Comparison of ENCODE assay signal across 19 cellular contexts in the genomic region with DNA sequence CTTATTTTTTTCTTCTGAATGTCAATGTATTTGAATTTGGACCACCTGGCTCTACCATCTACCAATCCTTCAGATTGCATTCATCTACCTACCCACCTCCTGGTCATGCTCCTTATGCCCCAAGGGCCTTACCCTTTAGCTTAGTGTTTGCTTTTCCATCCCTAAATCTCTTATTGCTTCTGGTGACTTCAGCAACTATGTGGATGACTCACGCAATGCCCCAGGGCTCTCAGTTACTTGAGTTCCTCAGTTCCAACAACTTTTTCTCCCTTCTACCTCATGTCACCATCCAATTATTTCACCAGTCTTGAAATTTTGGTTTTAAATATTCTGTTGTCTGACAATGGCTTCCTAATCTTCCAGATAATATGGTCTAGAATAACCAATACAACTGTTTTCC.
DNase-seq lines count a peak whose midpoint lies in the region; FAIRE-seq and TF ChIP-seq lines count a peak whose summit lies in the region.
"Had no signal": no experiment of that assay in that cellular context is flagged by ENCODE, and none has a peak within 500 bp of the region (broad histone marks: within the 10 kb centered on the region; RNA-seq: fewer than 3 reads in every experiment).

No MANE protein-coding gene starts in this region.

- peak; percentile 73 for FAIRE-seq in keratinocyte (lab: Jason Lieb, UNC)

- no peaks in the 10 kb centered on the region for H3K9me3 ChIP-seq in keratinocyte (ENCODE audit: control insufficient read depth, low read depth, low read length)
- H3K9me3 ChIP-seq: esophagus muscularis mucosa, SJCRH30, thyroid gland had no signal

- no peak overlapping the region for H3K4me3 ChIP-seq in AG10803 (ENCODE audit: low read length)
- H3K4me3 ChIP-seq in keratinocyte (ENCODE audit: control insufficient read depth in 2 of 3, extremely low read depth in 1 of 3, insufficient read depth in 2 of 3, low read depth in 1 of 3, low read length in 3 of 3), result no peak overlapping the region
- H3K4me3 ChIP-seq: esophagus muscularis mucosa, SJCRH30, thyroid gland had no signal

- H3K79me2 ChIP-seq in keratinocyte (ENCODE audit: control insufficient read depth, insufficient read depth, low read length), result no peaks in the 10 kb centered on the region

- TF ChIP-seq CTCF in AG10803 (conservative IDR thresholded peaks at IDR 0.05; ENCODE audit: low read length) (no peak), keratinocyte (optimal IDR thresholded peaks at IDR 0.05 in 1 of 3, IDR thresholded peaks at IDR 0.05 in 1 of 3, conservative IDR thresholded peaks at IDR 0.05 in 1 of 3; ENCODE audit: extremely low read depth in 1 of 3, insufficient read depth in 2 of 3, low read length in 3 of 3) (no peak)

- no peak overlapping the region for H3K9ac ChIP-seq in keratinocyte (ENCODE audit: control insufficient read depth, extremely low read depth, insufficient read depth, low read length)

- H3K27ac ChIP-seq in keratinocyte (ENCODE audit: control insufficient read depth, insufficient read depth, low read length), result no peak overlapping the region
- H3K27ac ChIP-seq: esophagus muscularis mucosa, SJCRH30, thyroid gland had no signal

- no peaks in the 10 kb centered on the region for H3K27me3 ChIP-seq in keratinocyte (ENCODE audit: control insufficient read depth, extremely low read depth, insufficient read depth, low read length)
- H3K27me3 ChIP-seq: esophagus muscularis mucosa, SJCRH30, thyroid gland had no signal

- no peaks in the 10 kb centered on the region for H3K9me1 ChIP-seq in keratinocyte (ENCODE audit: control insufficient read depth, extremely low read depth, insufficient read depth, low read length)

- H3K36me3 ChIP-seq in keratinocyte (ENCODE audit: control insufficient read depth in 2 of 2, extremely low read depth in 1 of 2, insufficient read depth in 2 of 2, low read length in 2 of 2), result no peaks in the 10 kb centered on the region
- H3K36me3 ChIP-seq: esophagus muscularis mucosa, SJCRH30, thyroid gland had no signal

- dilution Hi-C loops in keratinocyte (cut with MboI; ENCODE audit: extremely low pct_ligation_motif_present, low sequenced_read_pairs), result no loop called here

- H3K4me1 ChIP-seq in keratinocyte (ENCODE audit: control insufficient read depth, extremely low read depth, insufficient read depth, low read length), result peaks cover 9% of the 10 kb centered on the region
- H3K4me1 ChIP-seq: esophagus muscularis mucosa, SJCRH30, thyroid gland had no signal

- no peaks in the 10 kb centered on the region for H4K20me1 ChIP-seq in keratinocyte (ENCODE audit: control insufficient read depth, extremely low read depth, insufficient read depth, low read length)

- H2AFZ ChIP-seq in keratinocyte (ENCODE audit: control insufficient read depth, low read length), result no peak overlapping the region

- no peak overlapping the region for H3K4me2 ChIP-seq in keratinocyte (ENCODE audit: control insufficient read depth, extremely low read depth, insufficient read depth, low read depth, low read length)

- peak; percentile 45 for DNase-seq in AG10803 (ENCODE audit: low read depth)
- DNase-seq in M059J (ENCODE audit: low read depth), result peak; percentile 96
- DNase-seq in astrocyte of the hippocampus (ENCODE audit: low read depth, low spot score), result peak; percentile 16
- DNase-seq in keratinocyte (ENCODE audit: low read depth, low spot score), result peak; percentile 32
- DNase-seq in NCI-H524 (lab: John Stamatoyannopoulos, UW), result no peak
- no peak for DNase-seq in hepatic stellate cell (ENCODE audit: low spot score)
- no peak for DNase-seq in OCI-M2 (lab: John Stamatoyannopoulos, UW; ENCODE audit: unreplicated experiment)
- DNase-seq in NCI-H1436 (lab: John Stamatoyannopoulos, UW), result no peak
- DNase-seq: activated CD8-positive, alpha-beta T cell treated with anti-CD3 and anti-CD28 coated beads for 36 hours; activated T-cell treated with anti-CD3 and anti-CD28 coated beads, Interleukin-2, amount 50 U/mL, for 24 hours; CD4-positive, CD25-positive, alpha-beta regulatory T cell; DMS153; hippocampal formation; NCI-H1694; SJCRH30; stimulated activated CD4-positive, alpha-beta T cell treated with anti-CD3 and anti-CD28 coated beads, Interleukin-12 subunit alpha, Interleukin-12 subunit beta, amount 100 ng/mL, for 4 hours; T-helper 17 cell; thyroid gland had no signal

Comparison
In these comparisons a context has a peak if more than half of its experiments do, and no peak if none do; other contexts are left out.
1. DNase-seq: peak in AG10803 (single experiment), M059J (single experiment), astrocyte of the hippocampus (single experiment) and keratinocyte (single experiment); none in NCI-H524 (0 of 2), hepatic stellate cell (single experiment), OCI-M2 (single experiment) and NCI-H1436 (single experiment).